In genomic region chrX:41441934-41442823, GRCh38 we compare ENCODE assay signal across 8 cellular contexts. TPM values are rescaled to one million over a fixed set of nuclear protein-coding genes. Genes with fewer than 3 reads are reported as not detected.
DNase-seq lines count a peak whose midpoint lies in the region; FAIRE-seq and TF ChIP-seq lines count a peak whose summit lies in the region.

No MANE protein-coding gene starts in this region.

- FAIRE-seq in GM12891 (lab: Jason Lieb, UNC): peak; percentile 75
- FAIRE-seq in bronchial epithelial cell (lab: Jason Lieb, UNC): no peak
- FAIRE-seq in keratinocyte (lab: Jason Lieb, UNC): no peak

- no peak overlapping the region for H3K27ac ChIP-seq in keratinocyte (ENCODE audit: control insufficient read depth, insufficient read depth, low read length)

- no peaks in the 10 kb centered on the region for H4K20me1 ChIP-seq in keratinocyte (ENCODE audit: control insufficient read depth, extremely low read depth, insufficient read depth, low read length)

- dilution Hi-C loops in keratinocyte (cut with MboI; ENCODE audit: extremely low pct_ligation_motif_present, low sequenced_read_pairs): no loop called here

- H3K9me1 ChIP-seq in keratinocyte (ENCODE audit: control insufficient read depth, extremely low read depth, insufficient read depth, low read length): no peaks in the 10 kb centered on the region

- peak overlapping the region; percentile 61 for H2AFZ ChIP-seq in keratinocyte (ENCODE audit: control insufficient read depth, low read length)

- H3K9me3 ChIP-seq in HAP-1 (no peaks in the 10 kb centered on the region), keratinocyte (ENCODE audit: control insufficient read depth, low read depth, low read length) (no peaks in the 10 kb centered on the region)

- TF ChIP-seq CTCF in WI38 (IDR thresholded peaks at IDR 0.05; ENCODE audit: low read depth, low read length) (peak; percentile 37; the same call in 1 of the 2 replicates), bronchial epithelial cell (IDR thresholded peaks at IDR 0.05; ENCODE audit: insufficient read depth, low read length, severe bottlenecking) (peak; percentile 66), keratinocyte (optimal IDR thresholded peaks at IDR 0.05 in 1 of 3, IDR thresholded peaks at IDR 0.05 in 1 of 3, conservative IDR thresholded peaks at IDR 0.05 in 1 of 3; ENCODE audit: extremely low read depth in 1 of 3, insufficient read depth in 2 of 3, low read length in 3 of 3) (peak in 2 of 3 experiments; percentile 62 to 73)

- H3K4me1 ChIP-seq in HAP-1: peaks cover 24% of the 10 kb centered on the region
- no peaks in the 10 kb centered on the region for H3K4me1 ChIP-seq in keratinocyte (ENCODE audit: control insufficient read depth, extremely low read depth, insufficient read depth, low read length)

- peak; percentile 53 for DNase-seq in GM12891 (ENCODE audit: insufficient read length, low spot score)
- peak; percentile 81 to 91 for DNase-seq in HAP-1 (ENCODE audit: low spot score in 2 of 2)
- DNase-seq in M059J (ENCODE audit: low read depth): peak; percentile 94
- DNase-seq in bronchial epithelial cell (ENCODE audit: low read depth): peak; percentile 74
- peak; percentile 21 for DNase-seq in keratinocyte (ENCODE audit: low read depth, low spot score)
- peak; percentile 67 to 70 for DNase-seq in stimulated activated CD4-positive, alpha-beta T cell treated with anti-CD3 and anti-CD28 coated beads, Interleukin-1b, Interleukin-23, amount 100 ng/mL, for 1 hour (ENCODE audit: low read depth in 2 of 2)
- DNase-seq in KG1 (lab: John Stamatoyannopoulos, UW): no peak

- in situ Hi-C loops in HAP-1 (cut with MboI; ENCODE audit: low sequenced_read_pairs): loop anchor here (5.0 kb wide), 1 partner anchor 90 kb away; no protein-coding TSS in a partner anchor

- H3K36me3 ChIP-seq in HAP-1 (replicated peaks) (no peaks in the 10 kb centered on the region), bronchial epithelial cell (ENCODE audit: control insufficient read depth, insufficient read depth, low read length) (no peaks in the 10 kb centered on the region), keratinocyte (ENCODE audit: control insufficient read depth in 2 of 2, extremely low read depth in 1 of 2, insufficient read depth in 2 of 2, low read length in 2 of 2) (no peaks in the 10 kb centered on the region)

- TF ChIP-seq POLR2A in GM12891 (IDR thresholded peaks at IDR 0.05; ENCODE audit: low read depth, low read length): no peak

- H3K4me3 ChIP-seq in HAP-1 (peak overlapping the region; percentile 28), WI38 (ENCODE audit: low read depth, low read length) (peak overlapping the region; percentile 29), bronchial epithelial cell (ENCODE audit: low read depth, low read length) (peak overlapping the region; percentile 14), keratinocyte (ENCODE audit: control insufficient read depth in 2 of 3, extremely low read depth in 1 of 3, insufficient read depth in 2 of 3, low read depth in 1 of 3, low read length in 3 of 3) (peak overlapping the region; percentile 1 to 51 (median 46))

- peak overlapping the region; percentile 78 for H3K4me2 ChIP-seq in keratinocyte (ENCODE audit: control insufficient read depth, extremely low read depth, insufficient read depth, low read depth, low read length)

- H3K79me2 ChIP-seq in keratinocyte (ENCODE audit: control insufficient read depth, insufficient read depth, low read length): no peaks in the 10 kb centered on the region

- H3K27me3 ChIP-seq in HAP-1 (ENCODE audit: low read depth): no peaks in the 10 kb centered on the region
- no peaks in the 10 kb centered on the region for H3K27me3 ChIP-seq in bronchial epithelial cell (ENCODE audit: control insufficient read depth, insufficient read depth, low read length)
- H3K27me3 ChIP-seq in keratinocyte (ENCODE audit: control insufficient read depth, extremely low read depth, insufficient read depth, low read length): no peaks in the 10 kb centered on the region

- H3K9ac ChIP-seq in keratinocyte (ENCODE audit: control insufficient read depth, extremely low read depth, insufficient read depth, low read length): peak overlapping the region; percentile 35

TF ChIP-seq in GM12891, 5 proteins besides CTCF, POLR2A, EP300 and RAD21:
- TF ChIP-seq PAX5 (IDR thresholded peaks at IDR 0.05; ENCODE audit: insufficient read depth, low read length, severe bottlenecking) (peak; percentile 85), SPI1 (IDR thresholded peaks at IDR 0.05; ENCODE audit: low read depth, low read length) (no peak), POU2F2 (IDR thresholded peaks at IDR 0.05; ENCODE audit: low read depth, low read length) (no peak), TAF1 (IDR thresholded peaks at IDR 0.05; ENCODE audit: low read depth, low read length) (no peak), POLR2AphosphoS5 (IDR thresholded peaks at IDR 0.05; ENCODE audit: low read depth, low read length) (no peak)

RNA-seq across cellular contexts. Expression of gene NYX, which starts 5.0 kb away (rescaled TPM):
- polyA plus RNA-seq in GM12891 (2012; ENCODE audit: low read depth, missing spikeins): not detected
- not detected in 2 replicates for total RNA-seq in M059J (2014; rRNA removed; shearing (Covaris generic))
- not detected in 2 replicates for total RNA-seq in bronchial epithelial cell
- not detected in 3 replicates for polyA plus RNA-seq in keratinocyte
- not detected for polyA plus RNA-seq in keratinocyte (2011; ENCODE audit: low read depth)
- polyA plus RNA-seq in keratinocyte (2011; cell fraction: cytosol; rRNA removed): not detected in 2 replicates
- not detected in 2 replicates for polyA plus RNA-seq in keratinocyte (2011; cell fraction: nucleus; rRNA removed)
- polyA plus RNA-seq in keratinocyte (2012; ENCODE audit: low replicate concordance): not detected in 2 replicates
- not detected in 3 replicates for polyA minus RNA-seq in keratinocyte
- not detected for polyA minus RNA-seq in keratinocyte (2011; cell fraction: cytosol; rRNA and poly(A)+ RNA removed)
- polyA minus RNA-seq in keratinocyte (2011; cell fraction: nucleus; rRNA and poly(A)+ RNA removed): not detected in 2 replicates
